Comparison of ENCODE assay signal across 26 cellular contexts in genomic region chr4:1445716-1446445, GRCh38. TPM values are rescaled to one million over a fixed set of nuclear protein-coding genes. Genes with fewer than 3 reads are reported as not detected.
"Had no signal": no experiment of that assay in that cellular context is flagged by ENCODE, and none has a peak within 500 bp of the region (broad histone marks: within the 10 kb centered on the region; RNA-seq: fewer than 3 reads in every experiment).

No MANE protein-coding gene starts in this region.

- H3K4me1 ChIP-seq: foreskin keratinocyte, stomach, suprapubic skin, tibial nerve had no signal

- H3K4me3 Mint-ChIP-seq: activated CD4-positive, alpha-beta T cell treated with anti-CD3 and anti-CD28 coated beads, Interleukin-2, amount 10 ng/mL, durations not matched to agents 7 days and 5 days; activated CD8-positive, alpha-beta T cell treated with anti-CD3 and anti-CD28 coated beads, Interleukin-2, amount 10 ng/mL, durations not matched to agents 7 days and 5 days; activated naive CD8-positive, alpha-beta T cell treated with anti-CD3 and anti-CD28 coated beads for 36 hours; immature natural killer cell; nephron had no signal

- H3K4me1 Mint-ChIP-seq: activated CD4-positive, alpha-beta T cell treated with anti-CD3 and anti-CD28 coated beads, Interleukin-2, amount 10 ng/mL, durations not matched to agents 7 days and 5 days; activated naive CD8-positive, alpha-beta T cell treated with anti-CD3 and anti-CD28 coated beads for 36 hours; immature natural killer cell; nephron had no signal

- H3K36me3 ChIP-seq: stomach, suprapubic skin, tibial nerve had no signal

- H3K4me3 ChIP-seq: stomach, suprapubic skin, tibial nerve had no signal

- H3K9me3 Mint-ChIP-seq: activated CD4-positive, alpha-beta T cell treated with anti-CD3 and anti-CD28 coated beads, Interleukin-2, amount 10 ng/mL, durations not matched to agents 7 days and 5 days; activated naive CD8-positive, alpha-beta T cell treated with anti-CD3 and anti-CD28 coated beads for 36 hours; nephron had no signal

- H3K27me3 Mint-ChIP-seq: activated CD4-positive, alpha-beta T cell treated with anti-CD3 and anti-CD28 coated beads, Interleukin-2, amount 10 ng/mL, durations not matched to agents 7 days and 5 days had no signal

- ATAC-seq: activated CD4-positive, CD25-positive, alpha-beta regulatory T cell treated with anti-CD3 and anti-CD28 coated beads, Interleukin-2, amount 50 U/mL, for 24 hours; activated CD8-positive, alpha-beta T cell treated with anti-CD3 and anti-CD28 coated beads, Interleukin-2, amount 10 ng/mL, durations not matched to agents 7 days and 5 days; foreskin keratinocyte had no signal

- H3K27me3 ChIP-seq: foreskin keratinocyte had no signal

- H3K27ac Mint-ChIP-seq: activated CD4-positive, alpha-beta T cell treated with anti-CD3 and anti-CD28 coated beads, Interleukin-2, amount 10 ng/mL, durations not matched to agents 7 days and 5 days; activated CD8-positive, alpha-beta T cell treated with anti-CD3 and anti-CD28 coated beads, Interleukin-2, amount 10 ng/mL, durations not matched to agents 7 days and 5 days; activated naive CD8-positive, alpha-beta T cell treated with anti-CD3 and anti-CD28 coated beads for 36 hours; immature natural killer cell; nephron had no signal

- H3K27ac ChIP-seq: foreskin keratinocyte, stomach, suprapubic skin, tibial nerve, VCaP had no signal

- H3K36me3 Mint-ChIP-seq: activated naive CD8-positive, alpha-beta T cell treated with anti-CD3 and anti-CD28 coated beads for 36 hours; immature natural killer cell had no signal

- H3K9me3 ChIP-seq: stomach, suprapubic skin had no signal

- DNase-seq: activated CD4-positive, alpha-beta T cell treated with anti-CD3 and anti-CD28 coated beads, Interleukin-2, amount 10 ng/mL, durations not matched to agents 7 days and 5 days; activated CD8-positive, alpha-beta T cell treated with anti-CD3 and anti-CD28 coated beads, Interleukin-2, amount 10 ng/mL, durations not matched to agents 7 days and 5 days; activated naive CD4-positive, alpha-beta T cell treated with Interleukin-2 at 50 U/mL for 16 hours; activated naive CD8-positive, alpha-beta T cell treated with anti-CD3 and anti-CD28 coated beads for 36 hours; activated T-cell treated with anti-CD3 and anti-CD28 coated beads, Interleukin-2, amount 50 U/mL, for 48 hours; central memory CD4-positive, alpha-beta T cell; effector memory CD4-positive, alpha-beta T cell; foreskin keratinocyte; immature natural killer cell; mesenchymal stem cell; stimulated activated CD4-positive, alpha-beta T cell treated with anti-CD3 and anti-CD28 coated beads, Interleukin-1b, Interleukin-23, amount 100 ng/mL, for 48 hours; stomach had no signal

RNA-seq across cellular contexts. Expression of gene NKX1-1, which starts 39.6 kb away (rescaled TPM):
- total RNA-seq: activated CD4-positive, alpha-beta T cell treated with anti-CD3 and anti-CD28 coated beads, Interleukin-2, amount 10 ng/mL, durations not matched to agents 7 days and 5 days; activated CD8-positive, alpha-beta T cell treated with anti-CD3 and anti-CD28 coated beads, Interleukin-2, amount 10 ng/mL, durations not matched to agents 7 days and 5 days; activated naive CD8-positive, alpha-beta T cell treated with anti-CD3 and anti-CD28 coated beads for 36 hours; astrocyte; dermis microvascular lymphatic vessel endothelial cell; foreskin keratinocyte; glomerular endothelial cell; lower leg skin; mononuclear cell; myocyte; skeletal muscle tissue; stomach; suprapubic skin; T-helper 2 cell treated with Interferon-gamma antibody and Interleukin-4, amounts not matched to agents 100 ng/mL and 5 ng/mL, for 36 hours; tibial nerve had no signal
- polyA plus RNA-seq: esophagus, foreskin keratinocyte, immature natural killer cell, stomach had no signal
